ENCODE assay signal across 16 cellular contexts in genomic region chr9:136361047-136361756, GRCh38. TPM values are rescaled to one million over a fixed set of nuclear protein-coding genes. Genes with fewer than 3 reads are reported as not detected.
A peak's percentile ranks its signal among the peaks of the same experiment; 100 is the strongest.
DNase-seq lines count a peak whose midpoint lies in the region; ATAC-seq and TF ChIP-seq lines count a peak whose summit lies in the region.
"Had no signal": no experiment of that assay in that cellular context is flagged by ENCODE, and none has a peak within 500 bp of the region (broad histone marks: within the 10 kb centered on the region; RNA-seq: fewer than 3 reads in every experiment).

No MANE protein-coding gene starts in this region.

- H3K4me3 ChIP-seq in BLaER1, result no peak overlapping the region
- no peak overlapping the region for H3K4me3 ChIP-seq in IMR-90 (ENCODE audit: insufficient read depth, low read depth, low read length)
- H3K4me3 ChIP-seq in fibroblast of mammary gland (ENCODE audit: control insufficient read depth, low read depth, low read length), result no peak overlapping the region
- peak overlapping the region in 2 of 4 donors; percentile 12 to 21 for H3K4me3 ChIP-seq in sigmoid colon
- no peak overlapping the region for H3K4me3 ChIP-seq in tibial artery
- H3K4me3 ChIP-seq: GM23338 had no signal

- H3K23ac ChIP-seq in IMR-90 (ENCODE audit: low read depth, low read length), result peak overlapping the region; percentile 90

- H4K20me1 ChIP-seq in BLaER1 (peaks cover 68% of the 10 kb centered on the region), IMR-90 (ENCODE audit: insufficient read depth, low read length) (no peaks in the 10 kb centered on the region; the same call in 1 of the 2 replicates)

- H3K14ac ChIP-seq in IMR-90 (replicated peaks; ENCODE audit: low read depth, low read length), result peak overlapping the region; percentile 56

- peak overlapping the region; percentile 62; the same call in 2 of the 3 replicates for H2BK15ac ChIP-seq in IMR-90 (ENCODE audit: low read depth, low read length)

- intact Hi-C loops in IMR-90 (cut with micrococcal nuclease) (no loop called here), sigmoid colon (cut with DNase I) (loop anchor here (5.0 kb wide), 1 partner anchor 34 kb away; the partner anchor contains the start of gene GPSM1), tibial artery (cut with DNase I; ENCODE audit: low total_unique reads) (no loop called here)

- H3K27ac ChIP-seq in BLaER1, result 0 out of 2 replicates have a peak overlapping the region, but pooled peaks have one; percentile 22
- H3K27ac ChIP-seq in IMR-90 (ENCODE audit: insufficient read depth, low read length), result peak overlapping the region; percentile 83
- H3K27ac ChIP-seq in sigmoid colon, result peak overlapping the region; percentile 32 to 95 (median 90)
- no peak overlapping the region for H3K27ac ChIP-seq in tibial artery
- H3K27ac ChIP-seq: brain microvascular endothelial cell, parathyroid adenoma, WERI-Rb-1 had no signal

- H4K8ac ChIP-seq in IMR-90 (ENCODE audit: low read depth in 2 of 2, low read length in 2 of 2), result peak overlapping the region; percentile 87 to 90

- peak overlapping the region; percentile 91 for H4K91ac ChIP-seq in IMR-90 (ENCODE audit: insufficient read depth, low read depth, low read length)

- TF ChIP-seq CTCF in IMR-90 (conservative IDR thresholded peaks at IDR 0.05; ENCODE audit: low read depth, low read length) (no peak), fibroblast of mammary gland (conservative IDR thresholded peaks at IDR 0.05; ENCODE audit: control insufficient read depth, insufficient read depth, low read depth, low read length) (no peak), sigmoid colon (IDR thresholded peaks at IDR 0.05) (no peak), tibial artery (IDR thresholded peaks at IDR 0.05) (no peak)

- peak overlapping the region; percentile 64; the same call in 1 of the 2 replicates for H3K56ac ChIP-seq in IMR-90 (ENCODE audit: extremely low read depth, insufficient read depth, low read length)

- 0 out of 2 replicates have a peak overlapping the region, but pooled peaks have one; percentile 36 for H2BK20ac ChIP-seq in IMR-90 (ENCODE audit: low read depth, low read length)

- peak overlapping the region; percentile 93 for H3K4ac ChIP-seq in IMR-90 (ENCODE audit: low read depth, low read length)

- peak; percentile 22 for ATAC-seq in IMR-90 (ENCODE audit: low read depth)
- no peak for ATAC-seq in HG02938 (IDR thresholded peaks at IDR 0.05; ENCODE audit: unreplicated experiment)
- ATAC-seq: GM23338 had no signal

- H3K9ac ChIP-seq in BLaER1 (0 out of 2 replicates have a peak overlapping the region, but pooled peaks have one; percentile 38), IMR-90 (ENCODE audit: low read depth, low read length) (peak overlapping the region; percentile 36)
- H3K9ac ChIP-seq: parathyroid adenoma had no signal

- DNase-seq in IMR-90 (peak; percentile 68), fibroblast of mammary gland (ENCODE audit: low read depth) (peak; percentile 36), sigmoid colon (no peak), tibial artery (no peak), KG1 (lab: John Stamatoyannopoulos, UW) (no peak), C1 segment of cervical spinal cord (lab: John Stamatoyannopoulos, UW) (no peak)
- DNase-seq: activated gamma-delta T cell treated with Interleukin-2 at 50 U/mL for 16 hours, brain microvascular endothelial cell, mesendoderm, NCI-H146, NCI-H446 had no signal

- H3K36me3 ChIP-seq in BLaER1, result peaks cover 54% of the 10 kb centered on the region
- peaks cover 28% of the 10 kb centered on the region; the same call in 1 of the 2 replicates for H3K36me3 ChIP-seq in IMR-90 (ENCODE audit: control insufficient read depth, insufficient read depth, low read length)
- H3K36me3 ChIP-seq in sigmoid colon, result peaks cover 0 to 23% (median 5%) of the 10 kb centered on the region in 4 donors
- peaks cover 0 to 51% (median 9%) of the 10 kb centered on the region in 3 donors for H3K36me3 ChIP-seq in tibial artery

- peak overlapping the region; percentile 82 for H2BK120ac ChIP-seq in IMR-90 (ENCODE audit: low read depth, low read length)

- peak overlapping the region; percentile 80 for H2AFZ ChIP-seq in IMR-90 (replicated peaks; ENCODE audit: low read length, poor library complexity)
- H2AFZ ChIP-seq: GM23338, parathyroid adenoma had no signal

- no peak for TF ChIP-seq EP300 in sigmoid colon (IDR thresholded peaks at IDR 0.05)

- H3K4me2 ChIP-seq in BLaER1 (no peak overlapping the region), IMR-90 (ENCODE audit: low read depth, low read length) (peak overlapping the region; percentile 21)
- H3K4me2 ChIP-seq: GM23338 had no signal

- H3K4me1 ChIP-seq in BLaER1 (peaks cover 57% of the 10 kb centered on the region), IMR-90 (ENCODE audit: control insufficient read depth, insufficient read depth, low read length) (peaks cover 29% of the 10 kb centered on the region), sigmoid colon (peaks cover 0 to 39% (median 34%) of the 10 kb centered on the region in 4 donors), tibial artery (peaks cover 0 to 35% (median 16%) of the 10 kb centered on the region in 4 donors)

- H4K5ac ChIP-seq in IMR-90 (ENCODE audit: low read depth, low read length), result peak overlapping the region; percentile 71

- peaks cover 3 to 39% of the 10 kb centered on the region in 2 experiments; a peak in 3 of 4 replicates for H3K79me1 ChIP-seq in IMR-90 (ENCODE audit: low read depth in 1 of 2, low read length in 2 of 2)

- in situ Hi-C loops in IMR-90 (cut with MboI; ENCODE audit: low sequenced_read_pairs), result no loop called here

- H3K27me3 ChIP-seq in BLaER1 (no peaks in the 10 kb centered on the region), IMR-90 (ENCODE audit: control insufficient read depth, insufficient read depth, low read length) (no peaks in the 10 kb centered on the region), sigmoid colon (peaks cover 0 to 9% (median 6%) of the 10 kb centered on the region in 3 donors), tibial artery (peaks cover 0 to 5% of the 10 kb centered on the region in 2 donors)
- H3K27me3 ChIP-seq: brain microvascular endothelial cell had no signal

- peak overlapping the region; percentile 21 for H3K18ac ChIP-seq in IMR-90 (ENCODE audit: low read depth, low read length)

- WGBS in IMR-90 (ENCODE audit: extremely low coverage in 2 of 2, insufficient read length in 1 of 2), 2 experiments, result 8% methylated on average over 10 of the region's 43 CpGs; no CpG with 5 or more reads in 1 of the 2 experiments
- 79 to 85% methylated on average over 43 of the region's 43 CpGs for WGBS in sigmoid colon, 2 donors

- CTCF ChIA-PET in IMR-90 (lab: Yijun Ruan, JAX), result no interaction called here

- TF ChIP-seq POLR2A in IMR-90 (IDR thresholded peaks at IDR 0.05; ENCODE audit: low read depth, low read length), result peak; percentile 22; the same call in 1 of the 2 replicates
- no peak for TF ChIP-seq POLR2A in sigmoid colon (IDR thresholded peaks at IDR 0.05)

- H3K9me1 ChIP-seq in IMR-90 (ENCODE audit: insufficient read depth, low read length), result peaks cover 6% of the 10 kb centered on the region

- dilution Hi-C loops in IMR-90 (cut with HindIII; ENCODE audit: low sequenced_read_pairs, unreplicated experiment), result no loop called here

- POLR2A ChIA-PET in IMR-90 (lab: Charles Lee; ENCODE audit: unreplicated experiment), result no interaction called here

- TF ChIP-seq RAD21 in IMR-90 (IDR thresholded peaks at IDR 0.05; ENCODE audit: low read length), result no peak

- H2AK5ac ChIP-seq in IMR-90 (ENCODE audit: low read depth, low read length), result peak overlapping the region; percentile 90

- no TSS peak for BruUV-seq in IMR-90 (replicated peaks; lab: Mats Ljungman, UMichigan)

- peak overlapping the region; percentile 95 for H2AK9ac ChIP-seq in IMR-90 (replicated peaks; ENCODE audit: low read depth, low read length, poor library complexity)

- H3K9me3 ChIP-seq in BLaER1, result no peaks in the 10 kb centered on the region
- H3K9me3 ChIP-seq in IMR-90 (ENCODE audit: control insufficient read depth, insufficient read depth, low read length), result no peaks in the 10 kb centered on the region
- no peaks in the 10 kb centered on the region for H3K9me3 ChIP-seq in sigmoid colon
- H3K9me3 ChIP-seq in tibial artery, result no peaks in the 10 kb centered on the region

- H2BK5ac ChIP-seq in IMR-90 (ENCODE audit: low read depth, low read length, poor library complexity, severe bottlenecking), result peak overlapping the region; percentile 84

TF ChIP-seq in IMR-90, 13 proteins besides CTCF, POLR2A, EP300 and RAD21 (continues in another document):
- TF ChIP-seq RCOR1 (IDR thresholded peaks at IDR 0.05; ENCODE audit: insufficient replicate concordance, low read length) (no peak), MXI1 (IDR thresholded peaks at IDR 0.05; ENCODE audit: borderline replicate concordance, low read depth, low read length) (no peak)

RNA-seq across cellular contexts. Expression of gene DNLZ, which starts 2.3 kb away (rescaled TPM):
- 2.0 and 6.1 TPM in 2 replicates for total RNA-seq in IMR-90 (2012; rRNA removed)
- 11.4 and 20.3 TPM in 2 replicates for polyA plus RNA-seq in IMR-90 (2012; rRNA removed)
- 19.7 and 40.1 TPM in 2 replicates for polyA plus RNA-seq in IMR-90 (2012; cell fraction: cytosol; rRNA removed)
- 8.7 and 31.6 TPM in 2 replicates for polyA plus RNA-seq in IMR-90 (2012; cell fraction: nucleus; rRNA removed; ENCODE audit: low replicate concordance)
- total RNA-seq in sigmoid colon, result 10 to 100 TPM; 19.7 to 41.9 (median 37.8) TPM
- 10 to 100 TPM in 2 of 3 donors, 1 to 10 TPM in 1; 8.4 to 11.6 (median 10.2) TPM for polyA plus RNA-seq in sigmoid colon

RNA-seq across cellular contexts. Expression of gene CARD9, which starts 12.3 kb away (rescaled TPM):
- total RNA-seq in IMR-90 (2012; rRNA removed), result 0.36 and 1.1 TPM in 2 replicates
- polyA plus RNA-seq in IMR-90 (2012; rRNA removed), result 1.5 and 1.9 TPM in 2 replicates
- 0.47 and 1.0 TPM in 2 replicates for polyA plus RNA-seq in IMR-90 (2012; cell fraction: cytosol; rRNA removed)
- polyA plus RNA-seq in IMR-90 (2012; cell fraction: nucleus; rRNA removed; ENCODE audit: low replicate concordance), result 9.8 and 17.9 TPM in 2 replicates
- 1 to 10 TPM; 1.5 to 6.9 (median 2.3) TPM for total RNA-seq in sigmoid colon
- polyA plus RNA-seq in sigmoid colon, result 1 to 10 TPM; 1.8 to 3.0 (median 2.3) TPM

RNA-seq across cellular contexts. Expression of gene GPSM1, which starts 33.9 kb away (rescaled TPM):
- total RNA-seq in IMR-90 (2012; rRNA removed), result 28.7 and 29.7 TPM in 2 replicates
- polyA plus RNA-seq in IMR-90 (2012; rRNA removed), result 71.2 and 91.4 TPM in 2 replicates
- 45.5 and 87.8 TPM in 2 replicates for polyA plus RNA-seq in IMR-90 (2012; cell fraction: cytosol; rRNA removed)
- 297 and 693 TPM in 2 replicates for polyA plus RNA-seq in IMR-90 (2012; cell fraction: nucleus; rRNA removed; ENCODE audit: low replicate concordance)
- 10 to 100 TPM in 2 of 4 donors, 1 to 10 TPM in 2; 5.0 to 16.1 (median 12.2) TPM for total RNA-seq in sigmoid colon
- polyA plus RNA-seq in sigmoid colon, result 1 to 10 TPM; 2.3 to 4.8 (median 2.4) TPM

RNA-seq across cellular contexts. Expression of gene SNAPC4, which starts 38.8 kb away (rescaled TPM):
- total RNA-seq in IMR-90 (2012; rRNA removed) (2.5 and 3.1 TPM in 2 replicates), sigmoid colon (10 to 100 TPM in 1 of 4 donors, 1 to 10 TPM in 3; 2.6 to 10.8 (median 5.1) TPM)
- polyA plus RNA-seq in IMR-90 (2012; rRNA removed) (6.5 and 7.6 TPM in 2 replicates), sigmoid colon (10 to 100 TPM in 1 of 3 donors, 1 to 10 TPM in 2; 1.4 to 10.4 (median 1.8) TPM)
- 3.2 and 3.7 TPM in 2 replicates for polyA plus RNA-seq in IMR-90 (2012; cell fraction: cytosol; rRNA removed)
- 42.0 and 62.6 TPM in 2 replicates for polyA plus RNA-seq in IMR-90 (2012; cell fraction: nucleus; rRNA removed; ENCODE audit: low replicate concordance)

RNA-seq across cellular contexts. Expression of gene ENTR1, which starts 49.2 kb away (rescaled TPM):
- total RNA-seq in IMR-90 (2012; rRNA removed) (14.5 and 17.2 TPM in 2 replicates), sigmoid colon (10 to 100 TPM; 23.2 to 42.7 (median 32.9) TPM)
- polyA plus RNA-seq in IMR-90 (2012; rRNA removed) (34.9 and 37.3 TPM in 2 replicates), sigmoid colon (10 to 100 TPM; 16.2 to 47.2 (median 17.6) TPM)
- 30.9 and 32.0 TPM in 2 replicates for polyA plus RNA-seq in IMR-90 (2012; cell fraction: cytosol; rRNA removed)
- 139 and 181 TPM in 2 replicates for polyA plus RNA-seq in IMR-90 (2012; cell fraction: nucleus; rRNA removed; ENCODE audit: low replicate concordance)

Comparison
In these comparisons a context has a peak if more than half of its experiments do, and no peak if none do; other contexts are left out.
1. H3K27ac ChIP-seq: peak in BLaER1 (single experiment), IMR-90 (single experiment) and sigmoid colon (4 of 4); none in tibial artery (0 of 2).
2. DNase-seq: peak in IMR-90 (single experiment) and fibroblast of mammary gland (single experiment); none in sigmoid colon (single experiment), tibial artery (0 of 2), KG1 (single experiment) and C1 segment of cervical spinal cord (0 of 14).